ENCODE assay signal across 8 cellular contexts in the genomic region with DNA sequence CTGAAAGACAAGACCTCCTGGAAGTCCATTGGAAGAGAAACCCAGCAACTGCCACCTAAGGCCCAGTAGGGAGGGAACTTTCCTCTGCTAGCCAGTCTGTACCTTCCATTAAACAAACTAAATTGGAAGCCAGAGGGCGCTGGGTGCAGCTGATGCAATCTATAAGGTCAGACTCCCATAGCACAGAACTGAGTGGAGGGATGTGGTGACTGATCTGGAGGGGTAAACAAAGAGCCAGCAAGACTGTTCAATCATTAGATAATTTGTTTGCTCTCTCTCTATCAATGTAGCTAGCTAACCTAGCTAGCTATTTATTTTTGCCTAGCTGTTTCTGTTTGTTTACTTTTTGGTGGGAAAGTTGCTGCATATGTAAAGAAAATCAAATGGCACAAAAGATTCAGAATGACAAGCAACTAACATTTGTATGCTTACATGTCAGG.
DNase-seq lines count a peak whose midpoint lies in the region; FAIRE-seq and TF ChIP-seq lines count a peak whose summit lies in the region.

No MANE protein-coding gene starts in this region.

- no peaks in the 10 kb centered on the region for H4K20me1 ChIP-seq in MM.1S (ENCODE audit: insufficient read depth, low read length)

- no peak for FAIRE-seq in GM12891 (lab: Jason Lieb, UNC)

- TF ChIP-seq CTCF in GM20000 (IDR thresholded peaks at IDR 0.05; ENCODE audit: extremely low read depth, missing control alignments) (peak; percentile 15), MM.1S (IDR thresholded peaks at IDR 0.05; ENCODE audit: low read length) (peak; percentile 59), fibroblast of mammary gland (conservative IDR thresholded peaks at IDR 0.05; ENCODE audit: control insufficient read depth, insufficient read depth, low read depth, low read length) (peak; percentile 61), retinal pigment epithelial cell (conservative IDR thresholded peaks at IDR 0.05; ENCODE audit: low read depth, low read length) (peak; percentile 60)

- no peaks in the 10 kb centered on the region for H3K9me3 ChIP-seq in MM.1S (replicated peaks; ENCODE audit: insufficient read depth, low read length)

- H3K36me3 ChIP-seq in MM.1S (replicated peaks; ENCODE audit: insufficient read depth, low read length): no peaks in the 10 kb centered on the region

- H3K27ac ChIP-seq in MM.1S (ENCODE audit: low read length): no peak overlapping the region

- H3K9me2 ChIP-seq in MM.1S (replicated peaks; ENCODE audit: insufficient read depth, low read length): no peaks in the 10 kb centered on the region

- no peaks in the 10 kb centered on the region for H3K4me1 ChIP-seq in MM.1S (ENCODE audit: low read length)

- no peak overlapping the region for H3K4me3 ChIP-seq in MM.1S (ENCODE audit: low read length)
- H3K4me3 ChIP-seq in fibroblast of mammary gland (ENCODE audit: control insufficient read depth, low read depth, low read length): no peak overlapping the region
- H3K4me3 ChIP-seq in retinal pigment epithelial cell (ENCODE audit: low read length): no peak overlapping the region

- H3K79me2 ChIP-seq in MM.1S (ENCODE audit: low read length): no peaks in the 10 kb centered on the region

- no peak for TF ChIP-seq POLR2A in GM12891 (IDR thresholded peaks at IDR 0.05; ENCODE audit: low read depth, low read length)

- no peak overlapping the region for H3K4me2 ChIP-seq in MM.1S (ENCODE audit: low read depth, low read length)

- H3K9ac ChIP-seq in MM.1S (ENCODE audit: low read length): no peak overlapping the region

- H2AFZ ChIP-seq in MM.1S (ENCODE audit: low read length): peak overlapping the region; percentile 35; the same call in 1 of the 2 replicates

- DNase-seq in Caki2 (ENCODE audit: low read depth) (peak; percentile 36), GM20000 (ENCODE audit: low spot score) (peak; percentile 39), MM.1S (peak; percentile 43), fibroblast of mammary gland (ENCODE audit: low read depth) (peak; percentile 68), retinal pigment epithelial cell (ENCODE audit: low read depth) (no peak), NCI-H1436 (lab: John Stamatoyannopoulos, UW) (no peak), GM12891 (ENCODE audit: insufficient read length, low spot score) (no peak)
- peak; percentile 24 to 30 for DNase-seq in activated CD4-positive, alpha-beta T cell treated with anti-CD3 and anti-CD28 coated beads for 4 hours

- in situ Hi-C loops in Caki2 (cut with HindIII; ENCODE audit: low pct_unique_long_range_greater_than_20kb, low sequenced_read_pairs): no loop called here

- H3K27me3 ChIP-seq in MM.1S (replicated peaks; ENCODE audit: insufficient read depth, low read length): no peaks in the 10 kb centered on the region

- no peaks in the 10 kb centered on the region for H3F3A ChIP-seq in MM.1S (ENCODE audit: insufficient read depth, low read length)

TF ChIP-seq in GM12891, 5 proteins besides CTCF, POLR2A, EP300 and RAD21:
- TF ChIP-seq TAF1 (IDR thresholded peaks at IDR 0.05; ENCODE audit: low read depth, low read length) (no peak), PAX5 (IDR thresholded peaks at IDR 0.05; ENCODE audit: insufficient read depth, low read length, severe bottlenecking) (no peak), POU2F2 (IDR thresholded peaks at IDR 0.05; ENCODE audit: low read depth, low read length) (no peak), SPI1 (IDR thresholded peaks at IDR 0.05; ENCODE audit: low read depth, low read length) (no peak), POLR2AphosphoS5 (IDR thresholded peaks at IDR 0.05; ENCODE audit: low read depth, low read length) (no peak)

Comparison
In these comparisons a context has a peak if more than half of its experiments do, and no peak if none do; other contexts are left out.
1. DNase-seq: peak in Caki2 (single experiment), GM20000 (single experiment), MM.1S (single experiment), activated CD4-positive, alpha-beta T cell treated with anti-CD3 and anti-CD28 coated beads for 4 hours (2 of 2) and fibroblast of mammary gland (single experiment); none in retinal pigment epithelial cell (single experiment), NCI-H1436 (single experiment) and GM12891 (single experiment).
2. Peak in every context shown above with its lines, with median percentiles within 50 percentile points of each other: CTCF ChIP-seq.